10 cellular contexts compared by ENCODE assay signal in the genomic region with DNA sequence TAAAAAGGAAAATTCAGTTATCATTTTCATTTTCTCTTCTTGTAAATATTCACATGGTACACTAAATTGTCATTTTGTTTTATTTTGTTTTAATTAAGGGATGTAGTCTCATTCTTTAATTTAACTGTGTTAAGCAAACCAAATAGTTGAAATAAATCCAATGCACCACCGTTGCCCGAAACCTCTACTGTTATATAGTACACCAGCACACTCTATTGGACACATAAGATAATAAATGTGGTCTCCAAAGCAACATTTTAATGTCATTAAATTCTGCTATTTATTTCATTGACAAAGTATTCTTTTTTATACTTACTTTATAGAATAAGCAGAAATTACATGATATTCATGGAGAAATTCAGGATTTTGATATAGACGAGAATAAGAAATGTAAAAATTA.
A peak's percentile ranks its signal among the peaks of the same experiment; 100 is the strongest.
DNase-seq lines count a peak whose midpoint lies in the region; ATAC-seq and TF ChIP-seq lines count a peak whose summit lies in the region.
"Had no signal": no experiment of that assay in that cellular context is flagged by ENCODE, and none has a peak within 500 bp of the region (broad histone marks: within the 10 kb centered on the region; RNA-seq: fewer than 3 reads in every experiment).

No MANE protein-coding gene starts in this region.

- H3K36me3 Mint-ChIP-seq in activated naive CD8-positive, alpha-beta T cell treated with anti-CD3 and anti-CD28 coated beads, Interleukin-2, amount 50 U/mL, for 24 hours (ENCODE audit: low read depth) = no peaks in the 10 kb centered on the region
- H3K36me3 Mint-ChIP-seq: activated naive CD8-positive, alpha-beta T cell treated with anti-CD3 and anti-CD28 coated beads, Interleukin-2, amount 10 ng/mL, durations not matched to agents 7 days and 5 days had no signal

- no peak overlapping the region for H3K4me3 Mint-ChIP-seq in activated naive CD8-positive, alpha-beta T cell treated with anti-CD3 and anti-CD28 coated beads, Interleukin-2, amount 50 U/mL, for 24 hours
- H3K4me3 Mint-ChIP-seq: activated naive CD8-positive, alpha-beta T cell treated with anti-CD3 and anti-CD28 coated beads, Interleukin-2, amount 10 ng/mL, durations not matched to agents 7 days and 5 days had no signal

- ATAC-seq in Right ventricle myocardium superior (ENCODE audit: poor library complexity) = peak; percentile 65
- no peak for ATAC-seq in left ventricle myocardium superior
- no peak for ATAC-seq in upper lobe of right lung
- no peak for ATAC-seq in activated naive CD8-positive, alpha-beta T cell treated with anti-CD3 and anti-CD28 coated beads, Interleukin-2, amount 50 U/mL, for 24 hours

- intact Hi-C loops in Right ventricle myocardium superior (cut with DNase I) = no loop called here
- intact Hi-C loops in left ventricle myocardium superior (cut with micrococcal nuclease) = no loop called here
- intact Hi-C loops in upper lobe of right lung (cut with DNase I) = no loop called here
- intact Hi-C loops in posterior vena cava (cut with DNase I) = no loop called here

- no peak overlapping the region for H3K27ac ChIP-seq in upper lobe of right lung
- H3K27ac ChIP-seq: SJCRH30 had no signal

- no peaks in the 10 kb centered on the region for H3K9me3 Mint-ChIP-seq in activated naive CD8-positive, alpha-beta T cell treated with anti-CD3 and anti-CD28 coated beads, Interleukin-2, amount 50 U/mL, for 24 hours
- H3K9me3 Mint-ChIP-seq: activated naive CD8-positive, alpha-beta T cell treated with anti-CD3 and anti-CD28 coated beads, Interleukin-2, amount 10 ng/mL, durations not matched to agents 7 days and 5 days had no signal

- no peak overlapping the region for H3K4me3 ChIP-seq in upper lobe of right lung
- H3K4me3 ChIP-seq: SJCRH30 had no signal

- no peaks in the 10 kb centered on the region for H3K4me1 Mint-ChIP-seq in activated naive CD8-positive, alpha-beta T cell treated with anti-CD3 and anti-CD28 coated beads, Interleukin-2, amount 50 U/mL, for 24 hours
- H3K4me1 Mint-ChIP-seq: activated naive CD8-positive, alpha-beta T cell treated with anti-CD3 and anti-CD28 coated beads, Interleukin-2, amount 10 ng/mL, durations not matched to agents 7 days and 5 days had no signal

- H3K9me3 ChIP-seq in upper lobe of right lung = no peaks in the 10 kb centered on the region
- H3K9me3 ChIP-seq: SJCRH30 had no signal

- no peaks in the 10 kb centered on the region for H3K36me3 ChIP-seq in upper lobe of right lung
- H3K36me3 ChIP-seq: SJCRH30 had no signal

- H3K4me1 ChIP-seq in upper lobe of right lung = no peaks in the 10 kb centered on the region
- H3K4me1 ChIP-seq: SJCRH30 had no signal

- DNase-seq in Right ventricle myocardium superior (no peak), left ventricle myocardium superior (no peak), NCI-H460 (ENCODE audit: extremely low read depth, low read depth) (peak; percentile 5), fibroblast of peridontal ligament (ENCODE audit: extremely low read depth) (peak; percentile 61), upper lobe of right lung (no peak), posterior vena cava (ENCODE audit: low spot score) (no peak), cerebellar nuclear complex (lab: John Stamatoyannopoulos, UW) (no peak)
- DNase-seq in activated naive CD8-positive, alpha-beta T cell treated with anti-CD3 and anti-CD28 coated beads, Interleukin-2, amount 50 U/mL, for 24 hours = no peak
- DNase-seq: activated naive CD8-positive, alpha-beta T cell treated with anti-CD3 and anti-CD28 coated beads, Interleukin-2, amount 10 ng/mL, durations not matched to agents 7 days and 5 days had no signal

- H3K27me3 Mint-ChIP-seq in activated naive CD8-positive, alpha-beta T cell treated with anti-CD3 and anti-CD28 coated beads, Interleukin-2, amount 50 U/mL, for 24 hours = no peaks in the 10 kb centered on the region

- no peaks in the 10 kb centered on the region for H3K27me3 ChIP-seq in upper lobe of right lung
- H3K27me3 ChIP-seq: SJCRH30 had no signal

- peak; percentile 27 for TF ChIP-seq CTCF in upper lobe of right lung (IDR thresholded peaks at IDR 0.05)

- no peak overlapping the region for H3K27ac Mint-ChIP-seq in activated naive CD8-positive, alpha-beta T cell treated with anti-CD3 and anti-CD28 coated beads, Interleukin-2, amount 50 U/mL, for 24 hours
- H3K27ac Mint-ChIP-seq: activated naive CD8-positive, alpha-beta T cell treated with anti-CD3 and anti-CD28 coated beads, Interleukin-2, amount 10 ng/mL, durations not matched to agents 7 days and 5 days had no signal

Comparison
In these comparisons a context has a peak if more than half of its experiments do, and no peak if none do; other contexts are left out.
1. DNase-seq: peak in NCI-H460 (single experiment) and fibroblast of peridontal ligament (single experiment); none in Right ventricle myocardium superior (single experiment), left ventricle myocardium superior (single experiment), upper lobe of right lung (single experiment), posterior vena cava (single experiment), activated naive CD8-positive, alpha-beta T cell treated with anti-CD3 and anti-CD28 coated beads, Interleukin-2, amount 50 U/mL, for 24 hours (single experiment) and cerebellar nuclear complex (0 of 2).